29 cellular contexts compared by ENCODE assay signal in genomic region chr7:91473619-91474018, GRCh38.
"Had no signal": no experiment of that assay in that cellular context is flagged by ENCODE, and none has a peak within 500 bp of the region (broad histone marks: within the 10 kb centered on the region; RNA-seq: fewer than 3 reads in every experiment).

No MANE protein-coding gene starts in this region.

- ATAC-seq: effector memory CD8-positive, alpha-beta T cell; esophagus mucosa; foreskin keratinocyte; gastrocnemius medialis; gastroesophageal sphincter; heart left ventricle; heart right ventricle had no signal

- H3K4me1 ChIP-seq: colonic mucosa, esophagus muscularis mucosa, esophagus squamous epithelium, foreskin keratinocyte, gastrocnemius medialis, gastroesophageal sphincter, heart left ventricle, heart right ventricle had no signal

- H3K79me2 ChIP-seq: hepatocyte had no signal

- H3K9me3 ChIP-seq: colonic mucosa, gastrocnemius medialis had no signal

- H3K27ac ChIP-seq: colonic mucosa, coronary artery, dorsolateral prefrontal cortex, epithelial cell of prostate, esophagus muscularis mucosa, esophagus squamous epithelium, foreskin keratinocyte, gastrocnemius medialis, gastroesophageal sphincter, heart left ventricle, heart right ventricle, hepatocyte had no signal

- H3K4me3 ChIP-seq: colonic mucosa, coronary artery, dorsolateral prefrontal cortex, esophagus muscularis mucosa, esophagus squamous epithelium, gastrocnemius medialis, gastroesophageal sphincter, heart left ventricle, heart right ventricle, hepatocyte had no signal

- H3K27me3 ChIP-seq: colonic mucosa, dorsolateral prefrontal cortex, esophagus muscularis mucosa, esophagus squamous epithelium, foreskin keratinocyte, gastrocnemius medialis, gastroesophageal sphincter, heart left ventricle, heart right ventricle, hepatocyte had no signal

- FAIRE-seq: colon, endometrium, endothelial cell of umbilical vein, frontal cortex had no signal

- H3K36me3 ChIP-seq: colonic mucosa, esophagus muscularis mucosa, esophagus squamous epithelium, gastrocnemius medialis, gastroesophageal sphincter, heart left ventricle, heart right ventricle had no signal

- DNase-seq: colonic mucosa; cortex of kidney; dermis blood vessel endothelial cell; dorsolateral prefrontal cortex; effector CD4-positive, alpha-beta T cell; effector CD8-positive, alpha-beta T cell; effector memory CD4-positive, alpha-beta T cell; effector memory CD8-positive, alpha-beta T cell; endodermal cell; erythroblast; esophagus squamous epithelium; foreskin fibroblast; foreskin keratinocyte; foreskin melanocyte; gastrocnemius medialis; glutamatergic neuron; head of caudate nucleus; heart left ventricle; heart right ventricle had no signal

- H2AFZ ChIP-seq: hepatocyte had no signal

- H3K4me2 ChIP-seq: hepatocyte had no signal
